Comparison of ENCODE assay signal across 13 cellular contexts in genomic region chr17:78142113-78142861, GRCh38. TPM values are rescaled to one million over a fixed set of nuclear protein-coding genes. Genes with fewer than 3 reads are reported as not detected.
A peak's percentile ranks its signal among the peaks of the same experiment; 100 is the strongest.
DNase-seq lines count a peak whose midpoint lies in the region; TF ChIP-seq lines count a peak whose summit lies in the region.
"Had no signal": no experiment of that assay in that cellular context is flagged by ENCODE, and none has a peak within 500 bp of the region (broad histone marks: within the 10 kb centered on the region; RNA-seq: fewer than 3 reads in every experiment).

No MANE protein-coding gene starts in this region.

- H4K20me1 ChIP-seq in osteoblast (ENCODE audit: insufficient read depth, low read length), result no peaks in the 10 kb centered on the region

- H3K27ac ChIP-seq in endodermal cell (ENCODE audit: low read depth, low read length) (no peak overlapping the region), osteoblast (ENCODE audit: low read depth, low read length) (no peak overlapping the region)
- H3K27ac ChIP-seq in effector memory CD4-positive, alpha-beta T cell (ENCODE audit: insufficient read depth, low read length, poor library complexity, severe bottlenecking), result no peak overlapping the region

- WGBS in endodermal cell (ENCODE audit: insufficient coverage in 1 of 2, insufficient read length in 1 of 2), 2 experiments, result 90 to 93% methylated on average over 13 to 16 of the region's 16 CpGs

- TF ChIP-seq CTCF in endodermal cell (conservative IDR thresholded peaks at IDR 0.05) (no peak), osteoblast (IDR thresholded peaks at IDR 0.05; ENCODE audit: extremely low read depth, low read depth, low read length) (no peak)

- H3K27ac Mint-ChIP-seq in endodermal cell, result no peak overlapping the region
- H3K27ac Mint-ChIP-seq in activated T-helper 2 cell treated with anti-CD3 and anti-CD28 coated beads, Interferon-gamma antibody, Interleukin-2, Interleukin-4, amounts not matched to agents 10 μg/mL and 5 μg/mL and 100 μg/mL, durations not matched to agents 14 hours and 24 hours and 36 hours, result no peak overlapping the region

- H3K9me3 Mint-ChIP-seq in endodermal cell, result no peaks in the 10 kb centered on the region
- no peaks in the 10 kb centered on the region for H3K9me3 Mint-ChIP-seq in activated T-helper 2 cell treated with anti-CD3 and anti-CD28 coated beads, Interferon-gamma antibody, Interleukin-2, Interleukin-4, amounts not matched to agents 10 μg/mL and 5 μg/mL and 100 μg/mL, durations not matched to agents 14 hours and 24 hours and 36 hours

- no peaks in the 10 kb centered on the region for H3K27me3 ChIP-seq in endodermal cell (ENCODE audit: control insufficient read depth, insufficient read depth, low read length, poor library complexity, severe bottlenecking)
- H3K27me3 ChIP-seq in osteoblast (ENCODE audit: insufficient read depth, low read length), result no peaks in the 10 kb centered on the region
- no peaks in the 10 kb centered on the region for H3K27me3 ChIP-seq in effector memory CD4-positive, alpha-beta T cell (replicated peaks; ENCODE audit: control insufficient read depth, insufficient read depth, low read length, poor library complexity, severe bottlenecking)

- no peaks in the 10 kb centered on the region for H3K79me2 ChIP-seq in osteoblast (ENCODE audit: insufficient read depth, low read length)

- no peak overlapping the region for H2AFZ ChIP-seq in osteoblast (ENCODE audit: low read length)

- no peak overlapping the region for H3K4me2 ChIP-seq in osteoblast (ENCODE audit: insufficient read depth, low read length)

- H3K4me3 ChIP-seq in endodermal cell (ENCODE audit: low read length) (no peak overlapping the region), osteoblast (ENCODE audit: insufficient read depth, low read length) (no peak overlapping the region)
- H3K4me3 ChIP-seq in effector memory CD4-positive, alpha-beta T cell (ENCODE audit: insufficient read depth, low read depth, low read length, poor library complexity, severe bottlenecking), result no peak overlapping the region

- H3K4me3 Mint-ChIP-seq in endodermal cell, result no peak overlapping the region
- H3K4me3 Mint-ChIP-seq in activated T-helper 2 cell treated with anti-CD3 and anti-CD28 coated beads, Interferon-gamma antibody, Interleukin-2, Interleukin-4, amounts not matched to agents 10 μg/mL and 5 μg/mL and 100 μg/mL, durations not matched to agents 14 hours and 24 hours and 36 hours (ENCODE audit: low read depth), result no peak overlapping the region

- no peaks in the 10 kb centered on the region for H3K36me3 Mint-ChIP-seq in endodermal cell (ENCODE audit: low read depth)
- H3K36me3 Mint-ChIP-seq in activated T-helper 2 cell treated with anti-CD3 and anti-CD28 coated beads, Interferon-gamma antibody, Interleukin-2, Interleukin-4, amounts not matched to agents 10 μg/mL and 5 μg/mL and 100 μg/mL, durations not matched to agents 14 hours and 24 hours and 36 hours (ENCODE audit: low read depth), result peaks cover 27% of the 10 kb centered on the region

- DNase-seq in ELR (ENCODE audit: low read depth), result peak; percentile 85
- peak; percentile 21 for DNase-seq in NCI-H69 (lab: John Stamatoyannopoulos, UW)
- DNase-seq in endodermal cell, result peak; percentile 80
- peak; percentile 81 for DNase-seq in osteoblast (ENCODE audit: insufficient read length, low spot score, missing footprints)
- DNase-seq in NK-92 treated with Interleukin-12 subunit alpha and Interleukin-12 subunit beta, amount 100 ng/mL, for 24 hours (lab: John Stamatoyannopoulos, UW), result no peak
- no peak for DNase-seq in activated T-helper 2 cell treated with anti-CD3 and anti-CD28 coated beads, Interferon-gamma antibody, Interleukin-2, Interleukin-4, amounts not matched to agents 10 μg/mL and 5 μg/mL and 100 μg/mL, durations not matched to agents 14 hours and 24 hours and 36 hours (ENCODE audit: low spot score)
- DNase-seq in effector memory CD4-positive, alpha-beta T cell, result no peak
- no peak for DNase-seq in NCI-H187 (lab: John Stamatoyannopoulos, UW)
- DNase-seq: central memory CD4-positive, alpha-beta T cell; stimulated activated CD4-positive, alpha-beta T cell treated with anti-CD3 and anti-CD28 coated beads, Interleukin-1b, Interleukin-23, amount 100 ng/mL, for 48 hours had no signal

- intact Hi-C loops in activated T-helper 2 cell treated with anti-CD3 and anti-CD28 coated beads, Interferon-gamma antibody, Interleukin-2, Interleukin-4, amounts not matched to agents 10 μg/mL and 5 μg/mL and 100 μg/mL, durations not matched to agents 14 hours and 24 hours and 36 hours (cut with micrococcal nuclease), result no loop called here

- H3K9me3 ChIP-seq in endodermal cell (ENCODE audit: control insufficient read depth, low read length) (no peaks in the 10 kb centered on the region), osteoblast (ENCODE audit: low read depth, low read length) (no peaks in the 10 kb centered on the region)
- H3K9me3 ChIP-seq in effector memory CD4-positive, alpha-beta T cell (ENCODE audit: control insufficient read depth, low read length), result no peaks in the 10 kb centered on the region

- H3K4me1 Mint-ChIP-seq in endodermal cell, result no peaks in the 10 kb centered on the region
- H3K4me1 Mint-ChIP-seq in activated T-helper 2 cell treated with anti-CD3 and anti-CD28 coated beads, Interferon-gamma antibody, Interleukin-2, Interleukin-4, amounts not matched to agents 10 μg/mL and 5 μg/mL and 100 μg/mL, durations not matched to agents 14 hours and 24 hours and 36 hours (ENCODE audit: low read depth), result peaks cover 18% of the 10 kb centered on the region

- H3K36me3 ChIP-seq in endodermal cell (ENCODE audit: control insufficient read depth, insufficient read depth, low read length), result no peaks in the 10 kb centered on the region
- H3K36me3 ChIP-seq in osteoblast (ENCODE audit: insufficient read depth, low read length), result no peaks in the 10 kb centered on the region
- H3K36me3 ChIP-seq in effector memory CD4-positive, alpha-beta T cell (ENCODE audit: control insufficient read depth, insufficient read depth, low read length), result peaks cover 22% of the 10 kb centered on the region

- H3K4me1 ChIP-seq in endodermal cell (ENCODE audit: control insufficient read depth, insufficient read depth, low read length), result no peaks in the 10 kb centered on the region
- H3K4me1 ChIP-seq in osteoblast (ENCODE audit: insufficient read depth, low read length), result no peaks in the 10 kb centered on the region
- H3K4me1 ChIP-seq in effector memory CD4-positive, alpha-beta T cell (ENCODE audit: control insufficient read depth, insufficient read depth, low read length, poor library complexity, severe bottlenecking), result peaks cover 27% of the 10 kb centered on the region

- peaks cover 10% of the 10 kb centered on the region for H3K27me3 Mint-ChIP-seq in endodermal cell (ENCODE audit: insufficient read depth)
- H3K27me3 Mint-ChIP-seq in activated T-helper 2 cell treated with anti-CD3 and anti-CD28 coated beads, Interferon-gamma antibody, Interleukin-2, Interleukin-4, amounts not matched to agents 10 μg/mL and 5 μg/mL and 100 μg/mL, durations not matched to agents 14 hours and 24 hours and 36 hours (ENCODE audit: low read depth), result no peaks in the 10 kb centered on the region

- no peak overlapping the region for H3K9ac ChIP-seq in endodermal cell (ENCODE audit: extremely low read depth, low read length, poor library complexity, severe bottlenecking)

RNA-seq across cellular contexts. Expression of gene C17orf99, which starts 3.9 kb away (rescaled TPM):
- total RNA-seq in endodermal cell (not detected), osteoblast (not detected in 2 replicates)
- not detected for polyA plus RNA-seq in endodermal cell (2013, experiment 1 of 2)
- not detected for polyA plus RNA-seq in endodermal cell (2013, experiment 2 of 2)
- total RNA-seq in activated T-helper 2 cell treated with anti-CD3 and anti-CD28 coated beads, Interferon-gamma antibody, Interleukin-2, Interleukin-4, amounts not matched to agents 10 μg/mL and 5 μg/mL and 100 μg/mL, durations not matched to agents 14 hours and 24 hours and 36 hours, result not detected in 2 replicates
- total RNA-seq: H7; mesenteric fat pad; T-helper 2 cell treated with Interferon-gamma antibody and Interleukin-4, amounts not matched to agents 100 ng/mL and 5 ng/mL, for 36 hours had no signal

RNA-seq across cellular contexts. Expression of gene TMC8, which starts 11.7 kb away (rescaled TPM):
- total RNA-seq in endodermal cell, result 1 to 10 TPM in 1 of 2 donors, under 1 TPM in 1; 0.90 to 3.0 TPM
- 0.07 TPM for polyA plus RNA-seq in endodermal cell (2013, experiment 1 of 2)
- polyA plus RNA-seq in endodermal cell (2013, experiment 2 of 2), result 0.12 TPM
- total RNA-seq in osteoblast, result not detected in 2 replicates
- total RNA-seq in activated T-helper 2 cell treated with anti-CD3 and anti-CD28 coated beads, Interferon-gamma antibody, Interleukin-2, Interleukin-4, amounts not matched to agents 10 μg/mL and 5 μg/mL and 100 μg/mL, durations not matched to agents 14 hours and 24 hours and 36 hours, result 196 and 208 TPM in 2 replicates

RNA-seq across cellular contexts. Expression of gene TMC6, which starts 13.7 kb away (rescaled TPM):
- total RNA-seq in endodermal cell (100 to 1,000 TPM; 143 to 149 TPM), osteoblast (under 0.01 TPM in 1 of 2 replicates, not detected in the other)
- 30.0 TPM for polyA plus RNA-seq in endodermal cell (2013, experiment 1 of 2)
- polyA plus RNA-seq in endodermal cell (2013, experiment 2 of 2), result 29.6 TPM
- total RNA-seq in activated T-helper 2 cell treated with anti-CD3 and anti-CD28 coated beads, Interferon-gamma antibody, Interleukin-2, Interleukin-4, amounts not matched to agents 10 μg/mL and 5 μg/mL and 100 μg/mL, durations not matched to agents 14 hours and 24 hours and 36 hours, result 240 and 241 TPM in 2 replicates

RNA-seq across cellular contexts. Expression of gene SYNGR2, which starts 26.1 kb away (rescaled TPM):
- total RNA-seq in endodermal cell (10 to 100 TPM; 39.2 to 39.6 TPM), osteoblast (1.5 and 3.3 TPM in 2 replicates)
- 21.7 TPM for polyA plus RNA-seq in endodermal cell (2013, experiment 1 of 2)
- polyA plus RNA-seq in endodermal cell (2013, experiment 2 of 2), result 16.9 TPM
- 92.5 and 92.9 TPM in 2 replicates for total RNA-seq in activated T-helper 2 cell treated with anti-CD3 and anti-CD28 coated beads, Interferon-gamma antibody, Interleukin-2, Interleukin-4, amounts not matched to agents 10 μg/mL and 5 μg/mL and 100 μg/mL, durations not matched to agents 14 hours and 24 hours and 36 hours

RNA-seq across cellular contexts. Expression of gene TK1, which starts 44.6 kb away (rescaled TPM):
- total RNA-seq in endodermal cell (10 to 100 TPM; 81.0 to 97.4 TPM), osteoblast (17.7 and 23.9 TPM in 2 replicates)
- polyA plus RNA-seq in endodermal cell (2013, experiment 1 of 2), result 44.3 TPM
- polyA plus RNA-seq in endodermal cell (2013, experiment 2 of 2), result 48.8 TPM
- 64.6 and 65.9 TPM in 2 replicates for total RNA-seq in activated T-helper 2 cell treated with anti-CD3 and anti-CD28 coated beads, Interferon-gamma antibody, Interleukin-2, Interleukin-4, amounts not matched to agents 10 μg/mL and 5 μg/mL and 100 μg/mL, durations not matched to agents 14 hours and 24 hours and 36 hours

Comparison
In these comparisons a context has a peak if more than half of its experiments do, and no peak if none do; other contexts are left out.
1. DNase-seq: peak in ELR (single experiment), NCI-H69 (single experiment), endodermal cell (single experiment) and osteoblast (single experiment); none in NK-92 treated with Interleukin-12 subunit alpha and Interleukin-12 subunit beta, amount 100 ng/mL, for 24 hours (single experiment), activated T-helper 2 cell treated with anti-CD3 and anti-CD28 coated beads, Interferon-gamma antibody, Interleukin-2, Interleukin-4, amounts not matched to agents 10 μg/mL and 5 μg/mL and 100 μg/mL, durations not matched to agents 14 hours and 24 hours and 36 hours (single experiment), effector memory CD4-positive, alpha-beta T cell (0 of 3) and NCI-H187 (0 of 2).
2. RNA of gene TMC8, which starts 11.7 kb away (total RNA-seq): 196 to 208 TPM in activated T-helper 2 cell treated with anti-CD3 and anti-CD28 coated beads, Interferon-gamma antibody, Interleukin-2, Interleukin-4, amounts not matched to agents 10 μg/mL and 5 μg/mL and 100 μg/mL, durations not matched to agents 14 hours and 24 hours and 36 hours; 0.90 to 3.0 TPM in endodermal cell and not detected in osteoblast; every median in the first group is over 10 times any median in the second.
3. RNA of gene TMC6, which starts 13.7 kb away (total RNA-seq): 240 to 241 TPM in activated T-helper 2 cell treated with anti-CD3 and anti-CD28 coated beads, Interferon-gamma antibody, Interleukin-2, Interleukin-4, amounts not matched to agents 10 μg/mL and 5 μg/mL and 100 μg/mL, durations not matched to agents 14 hours and 24 hours and 36 hours and 143 to 149 TPM in endodermal cell; under 0.01 TPM in osteoblast; every median in the first group is over 100 times any median in the second.